22 cellular contexts compared by ENCODE assay signal in genomic region chr14:58794993-58795762, GRCh38.
DNase-seq lines count a peak whose midpoint lies in the region; ATAC-seq and TF ChIP-seq lines count a peak whose summit lies in the region.
"Had no signal": no experiment of that assay in that cellular context is flagged by ENCODE, and none has a peak within 500 bp of the region (broad histone marks: within the 10 kb centered on the region; RNA-seq: fewer than 3 reads in every experiment).

No MANE protein-coding gene starts in this region.

- H3K9me3 Mint-ChIP-seq in activated naive CD8-positive, alpha-beta T cell treated with anti-CD3 and anti-CD28 coated beads for 36 hours = no peaks in the 10 kb centered on the region
- H3K9me3 Mint-ChIP-seq: GM23338 had no signal

- no peaks in the 10 kb centered on the region for H3K36me3 Mint-ChIP-seq in activated naive CD8-positive, alpha-beta T cell treated with anti-CD3 and anti-CD28 coated beads for 36 hours
- H3K36me3 Mint-ChIP-seq: CD4-positive, alpha-beta memory T cell had no signal

- H3K27ac Mint-ChIP-seq in activated naive CD8-positive, alpha-beta T cell treated with anti-CD3 and anti-CD28 coated beads for 36 hours = no peak overlapping the region
- H3K27ac Mint-ChIP-seq: CD4-positive, alpha-beta memory T cell; GM23338 had no signal

- no peaks in the 10 kb centered on the region for H3K27me3 ChIP-seq in parathyroid adenoma (ENCODE audit: control insufficient read depth, insufficient read depth, low read length)

- no peaks in the 10 kb centered on the region for H3K9me3 ChIP-seq in parathyroid adenoma (ENCODE audit: control insufficient read depth, low read length)

- ATAC-seq in HG03025 (IDR thresholded peaks at IDR 0.05; ENCODE audit: low FRiP score, unreplicated experiment) = peak; percentile 32
- ATAC-seq in GM18519 (IDR thresholded peaks at IDR 0.05; ENCODE audit: low FRiP score, unreplicated experiment) = no peak
- ATAC-seq in GM18517 (IDR thresholded peaks at IDR 0.05; ENCODE audit: unreplicated experiment) = no peak
- ATAC-seq: GM23338, SK-N-SH treated with all-trans-retinoic acid at 6 μM for 48 hours had no signal

- DNase-seq in GM12865 (ENCODE audit: low read depth) = peak; percentile 56
- peak; percentile 28 for DNase-seq in GM19238 (ENCODE audit: insufficient read length, low spot score)
- DNase-seq in activated naive CD8-positive, alpha-beta T cell treated with anti-CD3 and anti-CD28 coated beads for 36 hours = no peak
- DNase-seq: CD4-positive, alpha-beta memory T cell; GF-D8; HCEC 1CT; KG1; MV-4-11; NCI-H1694 treated with DMSO at 0.1 percent for 48 hours; NCI-H2227 treated with DMSO at 0.1 percent for 48 hours; NCI-H510A treated with DMSO at 0.1 percent for 48 hours; NCI-H774; PC-9; SIG-M5; T-helper 1 cell had no signal

- H3K9ac ChIP-seq in parathyroid adenoma = no peak overlapping the region

- no peaks in the 10 kb centered on the region for H3K79me2 ChIP-seq in parathyroid adenoma

- H3K4me2 ChIP-seq in parathyroid adenoma (ENCODE audit: low read length) = no peak overlapping the region
- H3K4me2 ChIP-seq: GM23338, PC-9 had no signal

- H2AFZ ChIP-seq in parathyroid adenoma = peak overlapping the region; percentile 18
- H2AFZ ChIP-seq: GM23338, PC-9 had no signal

- H3K4me3 ChIP-seq in GM12865 (ENCODE audit: low read depth, low read length) = no peak overlapping the region
- H3K4me3 ChIP-seq in parathyroid adenoma (ENCODE audit: low read depth, low read length) = no peak overlapping the region
- H3K4me3 ChIP-seq: GM23338, PC-9 had no signal

- H3K4me3 Mint-ChIP-seq in activated naive CD8-positive, alpha-beta T cell treated with anti-CD3 and anti-CD28 coated beads for 36 hours = no peak overlapping the region
- H3K4me3 Mint-ChIP-seq: CD4-positive, alpha-beta memory T cell; GM23338 had no signal

- no peak for TF ChIP-seq CTCF in GM12865 (IDR thresholded peaks at IDR 0.05; ENCODE audit: insufficient read depth, low read depth, low read length, missing control alignments)
- no peak for TF ChIP-seq CTCF in parathyroid adenoma (IDR thresholded peaks at IDR 0.05)

- H3K36me3 ChIP-seq in parathyroid adenoma (ENCODE audit: control insufficient read depth, insufficient read depth, low read length) = no peaks in the 10 kb centered on the region

- no peak overlapping the region for H3K27ac ChIP-seq in parathyroid adenoma
- H3K27ac ChIP-seq: PC-9, RWPE1 had no signal

- no peaks in the 10 kb centered on the region for H3K27me3 Mint-ChIP-seq in activated naive CD8-positive, alpha-beta T cell treated with anti-CD3 and anti-CD28 coated beads for 36 hours

- H3K4me1 ChIP-seq in parathyroid adenoma = no peaks in the 10 kb centered on the region

- no peaks in the 10 kb centered on the region for H3K4me1 Mint-ChIP-seq in activated naive CD8-positive, alpha-beta T cell treated with anti-CD3 and anti-CD28 coated beads for 36 hours
- H3K4me1 Mint-ChIP-seq: CD4-positive, alpha-beta memory T cell; GM23338 had no signal
